1 cellular context compared by ENCODE assay signal in genomic region chr6:151616600-151616999, GRCh38.
TF ChIP-seq lines count a peak whose summit lies in the region.

No MANE protein-coding gene starts in this region.

TF ChIP-seq in GM23338, 12 proteins besides CTCF, POLR2A, EP300 and RAD21 (continued from another document):
- TF ChIP-seq, protein P1, sequence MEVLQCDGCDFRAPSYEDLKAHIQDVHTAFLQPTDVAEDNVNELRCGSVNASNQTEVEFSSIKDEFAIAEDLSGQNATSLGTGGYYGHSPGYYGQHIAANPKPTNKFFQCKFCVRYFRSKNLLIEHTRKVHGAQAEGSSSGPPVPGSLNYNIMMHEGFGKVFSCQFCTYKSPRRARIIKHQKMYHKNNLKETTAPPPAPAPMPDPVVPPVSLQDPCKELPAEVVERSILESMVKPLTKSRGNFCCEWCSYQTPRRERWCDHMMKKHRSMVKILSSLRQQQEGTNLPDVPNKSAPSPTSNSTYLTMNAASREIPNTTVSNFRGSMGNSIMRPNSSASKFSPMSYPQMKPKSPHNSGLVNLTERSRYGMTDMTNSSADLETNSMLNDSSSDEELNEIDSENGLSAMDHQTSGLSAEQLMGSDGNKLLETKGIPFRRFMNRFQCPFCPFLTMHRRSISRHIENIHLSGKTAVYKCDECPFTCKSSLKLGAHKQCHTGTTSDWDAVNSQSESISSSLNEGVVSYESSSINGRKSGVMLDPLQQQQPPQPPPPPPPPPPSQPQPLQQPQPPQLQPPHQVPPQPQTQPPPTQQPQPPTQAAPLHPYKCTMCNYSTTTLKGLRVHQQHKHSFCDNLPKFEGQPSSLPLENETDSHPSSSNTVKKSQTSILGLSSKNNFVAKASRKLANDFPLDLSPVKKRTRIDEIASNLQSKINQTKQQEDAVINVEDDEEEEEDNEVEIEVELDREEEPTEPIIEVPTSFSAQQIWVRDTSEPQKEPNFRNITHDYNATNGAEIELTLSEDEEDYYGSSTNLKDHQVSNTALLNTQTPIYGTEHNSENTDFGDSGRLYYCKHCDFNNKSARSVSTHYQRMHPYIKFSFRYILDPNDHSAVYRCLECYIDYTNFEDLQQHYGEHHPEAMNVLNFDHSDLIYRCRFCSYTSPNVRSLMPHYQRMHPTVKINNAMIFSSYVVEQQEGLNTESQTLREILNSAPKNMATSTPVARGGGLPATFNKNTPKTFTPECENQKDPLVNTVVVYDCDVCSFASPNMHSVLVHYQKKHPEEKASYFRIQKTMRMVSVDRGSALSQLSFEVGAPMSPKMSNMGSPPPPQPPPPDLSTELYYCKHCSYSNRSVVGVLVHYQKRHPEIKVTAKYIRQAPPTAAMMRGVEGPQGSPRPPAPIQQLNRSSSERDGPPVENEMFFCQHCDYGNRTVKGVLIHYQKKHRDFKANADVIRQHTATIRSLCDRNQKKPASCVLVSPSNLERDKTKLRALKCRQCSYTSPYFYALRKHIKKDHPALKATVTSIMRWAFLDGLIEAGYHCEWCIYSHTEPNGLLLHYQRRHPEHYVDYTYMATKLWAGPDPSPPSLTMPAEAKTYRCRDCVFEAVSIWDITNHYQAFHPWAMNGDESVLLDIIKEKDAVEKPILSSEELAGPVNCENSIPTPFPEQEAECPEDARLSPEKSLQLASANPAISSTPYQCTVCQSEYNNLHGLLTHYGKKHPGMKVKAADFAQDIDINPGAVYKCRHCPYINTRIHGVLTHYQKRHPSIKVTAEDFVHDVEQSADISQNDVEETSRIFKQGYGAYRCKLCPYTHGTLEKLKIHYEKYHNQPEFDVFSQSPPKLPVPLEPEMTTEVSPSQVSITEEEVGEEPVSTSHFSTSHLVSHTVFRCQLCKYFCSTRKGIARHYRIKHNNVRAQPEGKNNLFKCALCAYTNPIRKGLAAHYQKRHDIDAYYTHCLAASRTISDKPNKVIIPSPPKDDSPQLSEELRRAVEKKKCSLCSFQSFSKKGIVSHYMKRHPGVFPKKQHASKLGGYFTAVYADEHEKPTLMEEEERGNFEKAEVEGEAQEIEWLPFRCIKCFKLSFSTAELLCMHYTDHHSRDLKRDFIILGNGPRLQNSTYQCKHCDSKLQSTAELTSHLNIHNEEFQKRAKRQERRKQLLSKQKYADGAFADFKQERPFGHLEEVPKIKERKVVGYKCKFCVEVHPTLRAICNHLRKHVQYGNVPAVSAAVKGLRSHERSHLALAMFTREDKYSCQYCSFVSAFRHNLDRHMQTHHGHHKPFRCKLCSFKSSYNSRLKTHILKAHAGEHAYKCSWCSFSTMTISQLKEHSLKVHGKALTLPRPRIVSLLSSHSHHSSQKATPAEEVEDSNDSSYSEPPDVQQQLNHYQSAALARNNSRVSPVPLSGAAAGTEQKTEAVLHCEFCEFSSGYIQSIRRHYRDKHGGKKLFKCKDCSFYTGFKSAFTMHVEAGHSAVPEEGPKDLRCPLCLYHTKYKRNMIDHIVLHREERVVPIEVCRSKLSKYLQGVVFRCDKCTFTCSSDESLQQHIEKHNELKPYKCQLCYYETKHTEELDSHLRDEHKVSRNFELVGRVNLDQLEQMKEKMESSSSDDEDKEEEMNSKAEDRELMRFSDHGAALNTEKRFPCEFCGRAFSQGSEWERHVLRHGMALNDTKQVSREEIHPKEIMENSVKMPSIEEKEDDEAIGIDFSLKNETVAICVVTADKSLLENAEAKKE (CRISPR knock-in tag; IDR thresholded peaks at IDR 0.05): no peak
- TF ChIP-seq POLR2AphosphoS5 (IDR thresholded peaks at IDR 0.05; ENCODE audit: low read depth) (no peak), EZH2 (IDR thresholded peaks at IDR 0.05; ENCODE audit: low read depth, unreplicated experiment) (no peak), ZNF331 (CRISPR knock-in tag; IDR thresholded peaks at IDR 0.05; ENCODE audit: low read depth) (no peak)
